In genomic region chr10:43448742-43449141, GRCh38 we compare ENCODE assay signal across 18 cellular contexts.
"Had no signal": no experiment of that assay in that cellular context is flagged by ENCODE, and none has a peak within 500 bp of the region (broad histone marks: within the 10 kb centered on the region; RNA-seq: fewer than 3 reads in every experiment).

No MANE protein-coding gene starts in this region.

- H3K4me1 ChIP-seq: esophagus muscularis mucosa, gastrocnemius medialis, left ventricle myocardium inferior, right atrium auricular region had no signal

- H3K4me3 ChIP-seq: esophagus muscularis mucosa, gastrocnemius medialis, heart right ventricle, left ventricle myocardium inferior, lower lobe of right lung, ovary, right atrium auricular region had no signal

- H3K9me3 ChIP-seq: esophagus muscularis mucosa, gastrocnemius medialis, heart right ventricle, left ventricle myocardium inferior, lower lobe of right lung, ovary, right atrium auricular region had no signal

- H3K27me3 ChIP-seq: esophagus muscularis mucosa, gastrocnemius medialis, heart right ventricle, ovary, right atrium auricular region had no signal

- DNase-seq: effector memory CD8-positive, alpha-beta T cell; gastrocnemius medialis; heart right ventricle; hypothalamus; islet precursor cell; left ventricle myocardium inferior; lower lobe of right lung; natural killer cell; nucleus accumbens; ovary; small intestine; stimulated activated CD4-positive, alpha-beta T cell treated with anti-CD3 and anti-CD28 coated beads, Interleukin-12 subunit alpha, Interleukin-12 subunit beta, amount 100 ng/mL, for 4 hours; stimulated activated CD4-positive, alpha-beta T cell treated with anti-CD3 and anti-CD28 coated beads, Interleukin-2, amount 100 ng/mL, for 48 hours; stimulated activated naive CD4-positive, alpha-beta T cell treated with Interleukin-2 at 50 U/mL for 16 hours; trophoblast cell had no signal

- H3K36me3 ChIP-seq: gastrocnemius medialis, heart right ventricle, left ventricle myocardium inferior, lower lobe of right lung, ovary, right atrium auricular region had no signal

- H3K27ac ChIP-seq: epithelial cell of prostate, esophagus muscularis mucosa, gastrocnemius medialis, heart right ventricle, left ventricle myocardium inferior, lower lobe of right lung, ovary, right atrium auricular region had no signal
